Comparison of ENCODE assay signal across 14 cellular contexts in the genomic region with DNA sequence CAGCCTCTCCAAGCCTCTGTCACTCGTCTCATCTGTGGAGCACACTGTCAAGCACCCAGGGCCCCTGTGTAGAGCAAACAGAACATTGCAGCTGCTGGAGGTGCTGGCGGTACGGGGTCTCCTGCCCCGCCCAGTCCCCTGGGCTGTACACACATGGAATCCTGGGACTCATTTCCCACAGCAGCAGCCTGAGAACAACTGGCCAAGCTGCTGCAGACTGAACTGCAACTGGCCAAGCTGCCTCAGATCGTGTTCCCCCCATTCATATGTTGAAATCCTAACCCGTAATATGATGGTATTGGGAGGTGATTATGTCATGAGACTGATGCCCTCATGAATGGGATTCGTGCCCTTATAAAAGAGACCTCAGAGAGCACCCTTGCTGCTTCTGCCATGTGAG.
DNase-seq lines count a peak whose midpoint lies in the region; ATAC-seq and TF ChIP-seq lines count a peak whose summit lies in the region.
"Had no signal": no experiment of that assay in that cellular context is flagged by ENCODE, and none has a peak within 500 bp of the region (broad histone marks: within the 10 kb centered on the region; RNA-seq: fewer than 3 reads in every experiment).

No MANE protein-coding gene starts in this region.

- H3K4me3 ChIP-seq in NB4 (ENCODE audit: low read depth, low read length) (no peak overlapping the region), uterus (no peak overlapping the region), sigmoid colon (no peak overlapping the region)
- H3K4me3 ChIP-seq: SK-N-MC had no signal

- H3K27me3 ChIP-seq in uterus (no peaks in the 10 kb centered on the region), sigmoid colon (no peaks in the 10 kb centered on the region)
- H3K27me3 ChIP-seq: brain microvascular endothelial cell had no signal

- no peak for TF ChIP-seq EP300 in sigmoid colon (IDR thresholded peaks at IDR 0.05)

- TF ChIP-seq CTCF in NB4 (IDR thresholded peaks at IDR 0.05; ENCODE audit: low read depth, low read length): no peak
- TF ChIP-seq CTCF in uterus (IDR thresholded peaks at IDR 0.05): no peak
- no peak for TF ChIP-seq CTCF in sigmoid colon (IDR thresholded peaks at IDR 0.05)

- H3K27ac ChIP-seq in uterus (no peak overlapping the region), sigmoid colon (no peak overlapping the region)
- H3K27ac ChIP-seq: brain microvascular endothelial cell, KMS-11, SK-N-MC had no signal

- no peak for TF ChIP-seq POLR2A in NB4 (IDR thresholded peaks at IDR 0.05; ENCODE audit: extremely low read depth, insufficient read length)
- no peak for TF ChIP-seq POLR2A in uterus (IDR thresholded peaks at IDR 0.05)
- no peak for TF ChIP-seq POLR2A in sigmoid colon (IDR thresholded peaks at IDR 0.05)

- H3K36me3 ChIP-seq in uterus (no peaks in the 10 kb centered on the region), sigmoid colon (peaks cover 0 to 5% (median 0%) of the 10 kb centered on the region in 4 donors)
- H3K36me3 ChIP-seq: brain microvascular endothelial cell had no signal

- no peak overlapping the region for H3K4me3 Mint-ChIP-seq in activated naive CD4-positive, alpha-beta T cell treated with anti-CD3 and anti-CD28 coated beads for 36 hours
- no peak overlapping the region for H3K4me3 Mint-ChIP-seq in activated naive CD8-positive, alpha-beta T cell treated with anti-CD3 and anti-CD28 coated beads for 36 hours
- H3K4me3 Mint-ChIP-seq in stimulated activated memory B cell treated with anti-CD40 and anti-IgM and Interleukin-4, amounts not matched to agents 10 μg/mL and 1 μg/mL and 100 μg/mL, for 72 hours: no peak overlapping the region
- H3K4me3 Mint-ChIP-seq: endodermal cell had no signal

- no peak for ATAC-seq in stimulated activated memory B cell treated with anti-CD40 and anti-IgM and Interleukin-4, amounts not matched to agents 10 μg/mL and 1 μg/mL and 100 μg/mL, for 72 hours

- no peaks in the 10 kb centered on the region for H3K4me1 ChIP-seq in uterus
- H3K4me1 ChIP-seq in sigmoid colon: peaks cover 0 to 12% (median 3%) of the 10 kb centered on the region in 4 donors

- H3K9me3 ChIP-seq in uterus (no peaks in the 10 kb centered on the region), sigmoid colon (no peaks in the 10 kb centered on the region)

- CTCF ChIA-PET in activated naive CD4-positive, alpha-beta T cell treated with anti-CD3 and anti-CD28 coated beads for 36 hours (lab: Charles Lee): interaction anchor here (0.8 to 1.3 kb wide), 2 partner anchors 11 to 89 kb away, joined by 3 to 6 read pairs; no protein-coding TSS in a partner anchor

- no peaks in the 10 kb centered on the region for H3K27me3 Mint-ChIP-seq in activated naive CD4-positive, alpha-beta T cell treated with anti-CD3 and anti-CD28 coated beads for 36 hours (ENCODE audit: low read depth)
- H3K27me3 Mint-ChIP-seq in activated naive CD8-positive, alpha-beta T cell treated with anti-CD3 and anti-CD28 coated beads for 36 hours: no peaks in the 10 kb centered on the region
- no peaks in the 10 kb centered on the region for H3K27me3 Mint-ChIP-seq in stimulated activated memory B cell treated with anti-CD40 and anti-IgM and Interleukin-4, amounts not matched to agents 10 μg/mL and 1 μg/mL and 100 μg/mL, for 72 hours

- intact Hi-C loops in activated naive CD4-positive, alpha-beta T cell treated with anti-CD3 and anti-CD28 coated beads for 36 hours (cut with micrococcal nuclease): no loop called here
- intact Hi-C loops in uterus (cut with DNase I; ENCODE audit: low total_unique reads) (no loop called here), sigmoid colon (cut with DNase I) (no loop called here)

- H3K9me3 Mint-ChIP-seq in activated naive CD4-positive, alpha-beta T cell treated with anti-CD3 and anti-CD28 coated beads for 36 hours: no peaks in the 10 kb centered on the region
- H3K9me3 Mint-ChIP-seq in activated naive CD8-positive, alpha-beta T cell treated with anti-CD3 and anti-CD28 coated beads for 36 hours: peaks cover 4% of the 10 kb centered on the region
- H3K9me3 Mint-ChIP-seq in stimulated activated memory B cell treated with anti-CD40 and anti-IgM and Interleukin-4, amounts not matched to agents 10 μg/mL and 1 μg/mL and 100 μg/mL, for 72 hours: peaks cover 2% of the 10 kb centered on the region
- H3K9me3 Mint-ChIP-seq: endodermal cell had no signal

- no peak for DNase-seq in activated naive CD4-positive, alpha-beta T cell treated with anti-CD3 and anti-CD28 coated beads for 36 hours
- no peak for DNase-seq in activated naive CD4-positive, alpha-beta T cell treated with Interleukin-2 at 50 U/mL for 16 hours
- DNase-seq in NB4 (ENCODE audit: low read depth): peak; percentile 73
- DNase-seq in activated naive CD8-positive, alpha-beta T cell treated with anti-CD3 and anti-CD28 coated beads for 36 hours: no peak
- no peak for DNase-seq in effector CD8-positive, alpha-beta T cell (lab: John Stamatoyannopoulos, UW)
- DNase-seq in uterus: no peak
- no peak for DNase-seq in sigmoid colon
- DNase-seq: AML-193, brain microvascular endothelial cell, endodermal cell, NCI-H187 treated with DMSO at 0.1 percent for 48 hours had no signal

- peaks cover 93% of the 10 kb centered on the region for H3K4me1 Mint-ChIP-seq in activated naive CD4-positive, alpha-beta T cell treated with anti-CD3 and anti-CD28 coated beads for 36 hours (ENCODE audit: low read depth)
- peaks cover 93% of the 10 kb centered on the region for H3K4me1 Mint-ChIP-seq in activated naive CD8-positive, alpha-beta T cell treated with anti-CD3 and anti-CD28 coated beads for 36 hours
- peaks cover 88% of the 10 kb centered on the region for H3K4me1 Mint-ChIP-seq in stimulated activated memory B cell treated with anti-CD40 and anti-IgM and Interleukin-4, amounts not matched to agents 10 μg/mL and 1 μg/mL and 100 μg/mL, for 72 hours

- peaks cover 52% of the 10 kb centered on the region for H3K36me3 Mint-ChIP-seq in activated naive CD4-positive, alpha-beta T cell treated with anti-CD3 and anti-CD28 coated beads for 36 hours (ENCODE audit: low read depth)
- peaks cover 80% of the 10 kb centered on the region for H3K36me3 Mint-ChIP-seq in activated naive CD8-positive, alpha-beta T cell treated with anti-CD3 and anti-CD28 coated beads for 36 hours
- peaks cover 72% of the 10 kb centered on the region for H3K36me3 Mint-ChIP-seq in stimulated activated memory B cell treated with anti-CD40 and anti-IgM and Interleukin-4, amounts not matched to agents 10 μg/mL and 1 μg/mL and 100 μg/mL, for 72 hours

- 85 to 89% methylated on average over 7 of the region's 7 CpGs for WGBS in sigmoid colon, 2 donors

- H3K27ac Mint-ChIP-seq in activated naive CD4-positive, alpha-beta T cell treated with anti-CD3 and anti-CD28 coated beads for 36 hours: peak overlapping the region; percentile 53
- H3K27ac Mint-ChIP-seq in activated naive CD8-positive, alpha-beta T cell treated with anti-CD3 and anti-CD28 coated beads for 36 hours: peak overlapping the region; percentile 90
- H3K27ac Mint-ChIP-seq in stimulated activated memory B cell treated with anti-CD40 and anti-IgM and Interleukin-4, amounts not matched to agents 10 μg/mL and 1 μg/mL and 100 μg/mL, for 72 hours: peak overlapping the region; percentile 93
- H3K27ac Mint-ChIP-seq: endodermal cell had no signal
